13 cellular contexts compared by ENCODE assay signal in genomic region chr22:36586250-36586649, GRCh38. TPM values are rescaled to one million over a fixed set of nuclear protein-coding genes. Genes with fewer than 3 reads are reported as not detected.
DNase-seq lines count a peak whose midpoint lies in the region; ATAC-seq and TF ChIP-seq lines count a peak whose summit lies in the region.
"Had no signal": no experiment of that assay in that cellular context is flagged by ENCODE, and none has a peak within 500 bp of the region (broad histone marks: within the 10 kb centered on the region; RNA-seq: fewer than 3 reads in every experiment).

No MANE protein-coding gene starts in this region.

- no peak overlapping the region for H3K27ac Mint-ChIP-seq in GM23338
- H3K27ac Mint-ChIP-seq in glutamatergic neuron (ENCODE audit: unreplicated experiment) = peak overlapping the region; percentile 96
- H3K27ac Mint-ChIP-seq: B cell had no signal

- no peak overlapping the region for H2AK5ac ChIP-seq in trophoblast cell (ENCODE audit: low read length)

- DNase-seq in GM23338 (ENCODE audit: low spot score) (no peak), glutamatergic neuron (no peak), trophoblast cell (peak; percentile 37 to 82), HT-29 (ENCODE audit: low spot score) (no peak), foreskin fibroblast (no peak)
- DNase-seq in activated CD4-positive, CD25-positive, alpha-beta regulatory T cell (lab: John Stamatoyannopoulos, UW) = no peak
- DNase-seq: MG63, NCI-H187, NCI-H446 had no signal

- peaks cover 17% of the 10 kb centered on the region for H3K4me1 Mint-ChIP-seq in GM23338
- peaks cover 66% of the 10 kb centered on the region for H3K4me1 Mint-ChIP-seq in glutamatergic neuron (ENCODE audit: low read depth, unreplicated experiment)
- H3K4me1 Mint-ChIP-seq: B cell had no signal

- H3F3A ChIP-seq in GM23338 (replicated peaks; ENCODE audit: low read depth) = no peaks in the 10 kb centered on the region

- H2AFZ ChIP-seq in GM23338 (peak overlapping the region; percentile 59; the same call in 1 of the 2 replicates), trophoblast cell (ENCODE audit: insufficient read depth, low read length, poor library complexity) (no peak overlapping the region)

- ATAC-seq in GM23338 = no peak
- ATAC-seq: K562 had no signal

- no peaks in the 10 kb centered on the region for H4K20me1 ChIP-seq in GM23338 (replicated peaks; ENCODE audit: insufficient read depth)

- H3K27me3 Mint-ChIP-seq in GM23338 (ENCODE audit: insufficient read depth, low read depth, poor library complexity) (peaks cover 8% of the 10 kb centered on the region), glutamatergic neuron (ENCODE audit: unreplicated experiment) (peaks cover 14% of the 10 kb centered on the region)

- H3K9me3 Mint-ChIP-seq in GM23338 = peaks cover 28% of the 10 kb centered on the region
- H3K9me3 Mint-ChIP-seq in glutamatergic neuron (ENCODE audit: unreplicated experiment) = peaks cover 25% of the 10 kb centered on the region

- H3K79me1 ChIP-seq in trophoblast cell (ENCODE audit: low read length) = no peaks in the 10 kb centered on the region

- H2BK120ac ChIP-seq in trophoblast cell (ENCODE audit: insufficient read depth, low read length, poor library complexity) = no peak overlapping the region

- H3K27me3 ChIP-seq in GM23338 (ENCODE audit: insufficient read depth) (no peaks in the 10 kb centered on the region), HUES64 (ENCODE audit: insufficient read depth, low read length) (no peaks in the 10 kb centered on the region), trophoblast cell (ENCODE audit: insufficient read depth, low read length) (no peaks in the 10 kb centered on the region)

- no peak overlapping the region for H4K8ac ChIP-seq in trophoblast cell (ENCODE audit: low read depth, low read length)

- no peak overlapping the region for H3K18ac ChIP-seq in trophoblast cell (ENCODE audit: low read length)

- no peak overlapping the region for H3K14ac ChIP-seq in trophoblast cell (ENCODE audit: low read length)

- H3K9me2 ChIP-seq in GM23338 (ENCODE audit: insufficient read depth) = no peaks in the 10 kb centered on the region

- H3K4me1 ChIP-seq in GM23338 (ENCODE audit: insufficient read depth) (no peaks in the 10 kb centered on the region), HUES64 (ENCODE audit: insufficient read depth, low read length) (peaks cover 5% of the 10 kb centered on the region; the same call in 1 of the 2 replicates), trophoblast cell (ENCODE audit: control insufficient read depth in 1 of 2, insufficient read depth in 2 of 2, low read length in 2 of 2) (peaks cover 2 to 7% of the 10 kb centered on the region in 2 experiments)

- peaks cover 11% of the 10 kb centered on the region for H3K36me3 Mint-ChIP-seq in GM23338 (ENCODE audit: low read depth)
- H3K36me3 Mint-ChIP-seq in glutamatergic neuron (ENCODE audit: unreplicated experiment) = peaks cover 8% of the 10 kb centered on the region

- no peaks in the 10 kb centered on the region for H3K36me3 ChIP-seq in GM23338 (ENCODE audit: insufficient read depth)
- H3K36me3 ChIP-seq in HUES64 (ENCODE audit: insufficient read depth, low read length) = no peaks in the 10 kb centered on the region
- no peaks in the 10 kb centered on the region for H3K36me3 ChIP-seq in trophoblast cell (ENCODE audit: control insufficient read depth in 1 of 2, insufficient read depth in 2 of 2, low read length in 2 of 2)
- H3K36me3 ChIP-seq: MG63 had no signal

- 73% methylated on average over 4 of the region's 6 CpGs for WGBS in HUES64
- WGBS in trophoblast cell (ENCODE audit: extremely low coverage, insufficient coverage, insufficient read length) = no CpG with 5 or more reads among the region's 6 CpGs

- no peak overlapping the region for H3K4ac ChIP-seq in trophoblast cell (ENCODE audit: low read depth, low read length)

- H3K27ac ChIP-seq in GM23338 (ENCODE audit: low read depth) = no peak overlapping the region
- 0 out of 2 replicates have a peak overlapping the region, but pooled peaks have one; percentile 43 for H3K27ac ChIP-seq in HUES64 (ENCODE audit: low read depth, low read length)
- no peak overlapping the region for H3K27ac ChIP-seq in trophoblast cell (ENCODE audit: low read depth, low read length)
- H3K27ac ChIP-seq: A549 had no signal

- H3K4me2 ChIP-seq in GM23338 (no peak overlapping the region), trophoblast cell (ENCODE audit: low read length) (no peak overlapping the region)
- H3K4me2 ChIP-seq: A549 had no signal

- no peaks in the 10 kb centered on the region for H3K79me2 ChIP-seq in GM23338 (replicated peaks; ENCODE audit: insufficient read depth)
- no peaks in the 10 kb centered on the region for H3K79me2 ChIP-seq in trophoblast cell (ENCODE audit: control insufficient read depth, insufficient read depth, low read length, poor library complexity)

- TF ChIP-seq CTCF in GM23338 (conservative IDR thresholded peaks at IDR 0.05; ENCODE audit: low read depth in 2 of 2) (no peak), glutamatergic neuron (IDR thresholded peaks at IDR 0.05; ENCODE audit: partially characterized antibody, unreplicated experiment) (no peak), foreskin fibroblast (IDR thresholded peaks at IDR 0.05; ENCODE audit: low read depth, low read length) (no peak)

- H3K23ac ChIP-seq in trophoblast cell (ENCODE audit: low read length) = no peak overlapping the region

- H2BK5ac ChIP-seq in trophoblast cell (ENCODE audit: low read depth, low read length, poor library complexity) = no peak overlapping the region

- no peak overlapping the region for H2BK12ac ChIP-seq in trophoblast cell (ENCODE audit: low read length)

- H3K9me3 ChIP-seq in HUES64 (ENCODE audit: insufficient read depth, low read depth, low read length) (peaks cover 12% of the 10 kb centered on the region), trophoblast cell (ENCODE audit: insufficient read depth, low read depth, low read length) (peaks cover 1% of the 10 kb centered on the region)
- H3K9me3 ChIP-seq: A549, MG63 had no signal

- H3K4me3 ChIP-seq in GM23338 (no peak overlapping the region), HUES64 (ENCODE audit: low read length) (no peak overlapping the region), trophoblast cell (ENCODE audit: low read depth, low read length) (no peak overlapping the region), foreskin fibroblast (ENCODE audit: low read depth in 1 of 2, low read length in 2 of 2) (no peak overlapping the region)
- H3K4me3 ChIP-seq: A549, K562, MG63 had no signal

- no peak overlapping the region for H4K91ac ChIP-seq in trophoblast cell (ENCODE audit: low read depth, low read length)

- no peak overlapping the region for H3K9ac ChIP-seq in HUES64 (ENCODE audit: low read depth, low read length)
- H3K9ac ChIP-seq in trophoblast cell (ENCODE audit: low read length) = no peak overlapping the region

- no peak overlapping the region for H4K12ac ChIP-seq in trophoblast cell (ENCODE audit: low read depth, low read length)

- H3K4me3 Mint-ChIP-seq in GM23338 (no peak overlapping the region), glutamatergic neuron (ENCODE audit: unreplicated experiment) (peak overlapping the region; percentile 77)
- H3K4me3 Mint-ChIP-seq: B cell had no signal

TF ChIP-seq in GM23338, 12 proteins besides CTCF, POLR2A, EP300 and RAD21 (continues in another document):
- TF ChIP-seq ETS1 (IDR thresholded peaks at IDR 0.05) = no peak
- no peak for TF ChIP-seq CREB1 (CRISPR knock-in tag; IDR thresholded peaks at IDR 0.05; ENCODE audit: low read depth)
- TF ChIP-seq POLR2AphosphoS5 (IDR thresholded peaks at IDR 0.05; ENCODE audit: low read depth) = no peak
- TF ChIP-seq, protein P1, sequence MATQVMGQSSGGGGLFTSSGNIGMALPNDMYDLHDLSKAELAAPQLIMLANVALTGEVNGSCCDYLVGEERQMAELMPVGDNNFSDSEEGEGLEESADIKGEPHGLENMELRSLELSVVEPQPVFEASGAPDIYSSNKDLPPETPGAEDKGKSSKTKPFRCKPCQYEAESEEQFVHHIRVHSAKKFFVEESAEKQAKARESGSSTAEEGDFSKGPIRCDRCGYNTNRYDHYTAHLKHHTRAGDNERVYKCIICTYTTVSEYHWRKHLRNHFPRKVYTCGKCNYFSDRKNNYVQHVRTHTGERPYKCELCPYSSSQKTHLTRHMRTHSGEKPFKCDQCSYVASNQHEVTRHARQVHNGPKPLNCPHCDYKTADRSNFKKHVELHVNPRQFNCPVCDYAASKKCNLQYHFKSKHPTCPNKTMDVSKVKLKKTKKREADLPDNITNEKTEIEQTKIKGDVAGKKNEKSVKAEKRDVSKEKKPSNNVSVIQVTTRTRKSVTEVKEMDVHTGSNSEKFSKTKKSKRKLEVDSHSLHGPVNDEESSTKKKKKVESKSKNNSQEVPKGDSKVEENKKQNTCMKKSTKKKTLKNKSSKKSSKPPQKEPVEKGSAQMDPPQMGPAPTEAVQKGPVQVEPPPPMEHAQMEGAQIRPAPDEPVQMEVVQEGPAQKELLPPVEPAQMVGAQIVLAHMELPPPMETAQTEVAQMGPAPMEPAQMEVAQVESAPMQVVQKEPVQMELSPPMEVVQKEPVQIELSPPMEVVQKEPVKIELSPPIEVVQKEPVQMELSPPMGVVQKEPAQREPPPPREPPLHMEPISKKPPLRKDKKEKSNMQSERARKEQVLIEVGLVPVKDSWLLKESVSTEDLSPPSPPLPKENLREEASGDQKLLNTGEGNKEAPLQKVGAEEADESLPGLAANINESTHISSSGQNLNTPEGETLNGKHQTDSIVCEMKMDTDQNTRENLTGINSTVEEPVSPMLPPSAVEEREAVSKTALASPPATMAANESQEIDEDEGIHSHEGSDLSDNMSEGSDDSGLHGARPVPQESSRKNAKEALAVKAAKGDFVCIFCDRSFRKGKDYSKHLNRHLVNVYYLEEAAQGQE (IDR thresholded peaks at IDR 0.05; ENCODE audit: unreplicated experiment) = no peak
- no peak for TF ChIP-seq EZH2phosphoT487 (IDR thresholded peaks at IDR 0.05; ENCODE audit: unreplicated experiment)
- no peak for TF ChIP-seq JUNB (IDR thresholded peaks at IDR 0.05; ENCODE audit: unreplicated experiment)
- TF ChIP-seq NANOG (IDR thresholded peaks at IDR 0.05; ENCODE audit: borderline replicate concordance) = no peak

RNA-seq across cellular contexts. Expression of gene EIF3D, which starts 57.3 kb away (rescaled TPM):
- total RNA-seq in GM23338 (2014; rRNA removed; shearing (Covaris generic)) = 360 and 381 TPM in 2 replicates
- 148 and 149 TPM in 2 replicates for polyA plus RNA-seq in GM23338 (2016; fragmentation: Nextera tagmentation; extraction: Ambion mirVana)
- 165 TPM for polyA plus RNA-seq in HUES64 (2013, experiment 1 of 2)
- 178 TPM for polyA plus RNA-seq in HUES64 (2013, experiment 2 of 2)
- total RNA-seq in glutamatergic neuron (ENCODE audit: unreplicated experiment) = 143 TPM
- polyA plus RNA-seq in trophoblast cell (2013) = 134 and 140 TPM in 2 replicates
- total RNA-seq in HT-29 (2014; rRNA removed; shearing (Covaris generic)) = 195 and 216 TPM in 2 replicates

Comparison
In these comparisons a context has a peak if more than half of its experiments do, and no peak if none do; other contexts are left out.
1. DNase-seq: peak in trophoblast cell (2 of 2); none in GM23338 (single experiment), glutamatergic neuron (single experiment), HT-29 (single experiment), activated CD4-positive, CD25-positive, alpha-beta regulatory T cell (0 of 4) and foreskin fibroblast (0 of 2).